Comparison of ENCODE assay signal across 1 cellular context in genomic region chr5:172044631-172045314, GRCh38.
TF ChIP-seq lines count a peak whose summit lies in the region.

No MANE protein-coding gene starts in this region.

TF ChIP-seq in GM12878, 131 proteins besides CTCF, POLR2A, EP300 and RAD21:
- TF ChIP-seq SIX5 (IDR thresholded peaks at IDR 0.05; ENCODE audit: low read depth, low read length, severe bottlenecking) (no peak), GATAD2B (conservative IDR thresholded peaks at IDR 0.05; ENCODE audit: low read depth) (no peak)
